In genomic region chr2:177332041-177332991, GRCh38 we compare ENCODE assay signal across 8 cellular contexts.
DNase-seq lines count a peak whose midpoint lies in the region; ATAC-seq and TF ChIP-seq lines count a peak whose summit lies in the region.

No MANE protein-coding gene starts in this region.

- no peak for TF ChIP-seq POLR2A in ovary (IDR thresholded peaks at IDR 0.05)

- no peaks in the 10 kb centered on the region for H3K9me3 ChIP-seq in DND-41 (ENCODE audit: insufficient read depth, low read length, severe bottlenecking)
- H3K9me3 ChIP-seq in ovary, result no peaks in the 10 kb centered on the region

- intact Hi-C loops in Right ventricle myocardium superior (cut with DNase I) (loop anchor here (2.0 to 10.0 kb wide), 5 partner anchors 70 to 422 kb away; partner anchors contain the start of gene NFE2L2), ovary (cut with DNase I) (loop anchor here (1.0 to 10.0 kb wide), 6 partner anchors 68 to 272 kb away; partner anchors contain the start of genes NFE2L2 (in 2 of the 4) and HNRNPA3 (in 1 of the 4))

- DNase-seq in DND-41 (peak; percentile 75), HT1080 (ENCODE audit: low read depth) (peak; percentile 78), NOMO-1 (lab: John Stamatoyannopoulos, UW; ENCODE audit: unreplicated experiment in 2 of 2) (peak; percentile 62 to 68), Right ventricle myocardium superior (peak; percentile 49), ovary (peak; percentile 46 to 70 (median 56)), cortex of kidney (lab: John Stamatoyannopoulos, UW) (no peak)
- peak; percentile 27 for DNase-seq in activated naive CD4-positive, alpha-beta T cell treated with anti-CD3 and anti-CD28 coated beads, Interleukin-2, amount 50 U/mL, for 16 hours

- H3K27ac ChIP-seq in DND-41 (ENCODE audit: low read length), result peak overlapping the region; percentile 77
- peak overlapping the region in 1 of 2 donors; percentile 59 for H3K27ac ChIP-seq in ovary

- peak overlapping the region; percentile 47 for H3K4me2 ChIP-seq in DND-41 (ENCODE audit: insufficient read depth, low read length)

- H3K36me3 ChIP-seq in DND-41 (ENCODE audit: insufficient read depth, low read length), result peaks cover 18% of the 10 kb centered on the region; the same call in 1 of the 2 replicates
- H3K36me3 ChIP-seq in ovary, result no peaks in the 10 kb centered on the region

- ATAC-seq in DND-41 (ENCODE audit: insufficient read depth, low read depth) (peak; percentile 89), GM21360 (IDR thresholded peaks at IDR 0.05; ENCODE audit: unreplicated experiment) (peak; percentile 63), Right ventricle myocardium superior (ENCODE audit: poor library complexity) (peak; percentile 89)

- H3K79me2 ChIP-seq in DND-41 (ENCODE audit: insufficient read depth, low read length), result no peaks in the 10 kb centered on the region

- H3K27me3 ChIP-seq in DND-41 (ENCODE audit: insufficient read depth, low read length, poor library complexity) (no peaks in the 10 kb centered on the region), ovary (no peaks in the 10 kb centered on the region)

- H3K4me1 ChIP-seq in DND-41 (ENCODE audit: insufficient read depth, low read length), result peaks cover 13% of the 10 kb centered on the region
- H3K4me1 ChIP-seq in ovary (ENCODE audit: insufficient read depth), result peaks cover 1% of the 10 kb centered on the region

- no peaks in the 10 kb centered on the region for H4K20me1 ChIP-seq in DND-41 (ENCODE audit: insufficient read depth, low read length)

- peak overlapping the region; percentile 25 for H3K9ac ChIP-seq in DND-41 (ENCODE audit: low read depth, low read length)

- H3K4me3 ChIP-seq in DND-41 (ENCODE audit: low read depth in 1 of 2, low read length in 2 of 2), result no peak overlapping the region
- H3K4me3 ChIP-seq in ovary, result no peak overlapping the region

- peak; percentile 84 for TF ChIP-seq CTCF in DND-41 (IDR thresholded peaks at IDR 0.05; ENCODE audit: borderline replicate concordance, extremely low read depth, low read length, poor library complexity, severe bottlenecking)
- TF ChIP-seq CTCF in ovary (IDR thresholded peaks at IDR 0.05), result peak; percentile 55 to 78 (median 68)

- TF ChIP-seq EP300 in ovary (IDR thresholded peaks at IDR 0.05), result no peak

- WGBS in ovary, 3 donors, result 8 to 14% (median 12%) methylated on average over 9 of the region's 9 CpGs

- H2AFZ ChIP-seq in DND-41 (ENCODE audit: low read depth, low read length), result peak overlapping the region; percentile 70
